ENCODE assay signal across 29 cellular contexts in genomic region chr10:80964179-80964578, GRCh38.
"Had no signal": no experiment of that assay in that cellular context is flagged by ENCODE, and none has a peak within 500 bp of the region (broad histone marks: within the 10 kb centered on the region; RNA-seq: fewer than 3 reads in every experiment).

No MANE protein-coding gene starts in this region.

- H3K9me3 ChIP-seq: ascending aorta, breast epithelium, colonic mucosa had no signal

- H3K27ac ChIP-seq: ascending aorta, breast epithelium, cardiac muscle cell, colonic mucosa, dorsolateral prefrontal cortex had no signal

- H3K4me1 Mint-ChIP-seq: activated CD4-positive, alpha-beta T cell treated with anti-CD3 and anti-CD28 coated beads, Interleukin-2, amount 10 ng/mL, durations not matched to agents 7 days and 5 days; activated naive CD4-positive, alpha-beta T cell treated with anti-CD3 and anti-CD28 coated beads, Interleukin-2, amount 10 ng/mL, durations not matched to agents 7 days and 5 days had no signal

- ATAC-seq: activated CD8-positive, alpha-beta T cell treated with anti-CD3 and anti-CD28 coated beads for 36 hours; activated naive CD4-positive, alpha-beta T cell treated with anti-CD3 and anti-CD28 coated beads, Interleukin-2, amount 50 U/mL, for 72 hours; esophagus mucosa; WTC11 had no signal

- H3K4me1 ChIP-seq: ascending aorta, breast epithelium, colonic mucosa had no signal

- H3K27ac Mint-ChIP-seq: activated CD4-positive, alpha-beta T cell treated with anti-CD3 and anti-CD28 coated beads, Interleukin-2, amount 10 ng/mL, durations not matched to agents 7 days and 5 days; activated CD8-positive, alpha-beta T cell treated with anti-CD3 and anti-CD28 coated beads for 36 hours; activated naive CD4-positive, alpha-beta T cell treated with anti-CD3 and anti-CD28 coated beads, Interleukin-2, amount 10 ng/mL, durations not matched to agents 7 days and 5 days; activated naive CD4-positive, alpha-beta T cell treated with anti-CD3 and anti-CD28 coated beads, Interleukin-2, amount 50 U/mL, for 72 hours; activated naive CD8-positive, alpha-beta T cell treated with anti-CD3 and anti-CD28 coated beads, Interleukin-2, amount 10 ng/mL, durations not matched to agents 7 days and 5 days; activated T-helper 1 cell treated with anti-CD3 and anti-CD28 coated beads, Interleukin-12 subunit alpha, Interleukin-12 subunit beta, Interleukin-2, Interleukin-4 antibody, amounts not matched to agents 30 ng/mL and 10 ng/mL and 1 ng/mL, durations not matched to agents 14 hours and 24 hours and 36 hours; activated T-helper 2 cell treated with anti-CD3 and anti-CD28 coated beads, Interferon-gamma antibody, Interleukin-2, Interleukin-4, amounts not matched to agents 10 μg/mL and 5 μg/mL and 100 μg/mL, durations not matched to agents 14 hours and 24 hours and 36 hours; brain; endodermal cell; WTC11 had no signal

- H3K36me3 Mint-ChIP-seq: activated naive CD4-positive, alpha-beta T cell treated with anti-CD3 and anti-CD28 coated beads, Interleukin-2, amount 10 ng/mL, durations not matched to agents 7 days and 5 days; activated naive CD4-positive, alpha-beta T cell treated with anti-CD3 and anti-CD28 coated beads, Interleukin-2, amount 50 U/mL, for 72 hours; activated naive CD8-positive, alpha-beta T cell treated with anti-CD3 and anti-CD28 coated beads, Interleukin-2, amount 10 ng/mL, durations not matched to agents 7 days and 5 days; brain; WTC11 had no signal

- DNase-seq: activated CD4-positive, alpha-beta T cell treated with anti-CD3 and anti-CD28 coated beads for 1 hour; activated CD4-positive, alpha-beta T cell treated with anti-CD3 and anti-CD28 coated beads for 4 hours; activated CD4-positive, alpha-beta T cell treated with anti-CD3 and anti-CD28 coated beads, Interleukin-2, amount 10 ng/mL, durations not matched to agents 7 days and 5 days; activated CD4-positive, alpha-beta T cell treated with anti-CD3 and anti-CD28 coated beads, Interleukin-2, amount 50 U/mL, for 48 hours; activated CD8-positive, alpha-beta memory T cell treated with anti-CD3 and anti-CD28 coated beads for 24 hours; activated CD8-positive, alpha-beta T cell treated with anti-CD3 and anti-CD28 coated beads for 36 hours; activated effector memory CD4-positive, alpha-beta T cell treated with anti-CD3 and anti-CD28 coated beads, Interleukin-2, amount 50 U/mL, for 16 hours; activated naive CD4-positive, alpha-beta T cell treated with anti-CD3 and anti-CD28 coated beads, Interleukin-2, amount 10 ng/mL, durations not matched to agents 7 days and 5 days; activated naive CD8-positive, alpha-beta T cell treated with anti-CD3 and anti-CD28 coated beads, Interleukin-2, amount 10 ng/mL, durations not matched to agents 7 days and 5 days; activated T-cell treated with anti-CD3 and anti-CD28 coated beads, Interleukin-2, amount 50 U/mL, for 1 hour; activated T-cell treated with anti-CD3 and anti-CD28 coated beads, Interleukin-2, amount 50 U/mL, for 48 hours; central memory CD4-positive, alpha-beta T cell; cerebellar nuclear complex; colonic mucosa; dorsolateral prefrontal cortex; effector memory CD4-positive, alpha-beta T cell; endodermal cell; foreskin fibroblast; head of caudate nucleus; T-helper 2 cell had no signal

- H3K9me3 Mint-ChIP-seq: activated CD4-positive, alpha-beta T cell treated with anti-CD3 and anti-CD28 coated beads, Interleukin-2, amount 10 ng/mL, durations not matched to agents 7 days and 5 days; activated CD8-positive, alpha-beta T cell treated with anti-CD3 and anti-CD28 coated beads for 36 hours; activated naive CD4-positive, alpha-beta T cell treated with anti-CD3 and anti-CD28 coated beads, Interleukin-2, amount 10 ng/mL, durations not matched to agents 7 days and 5 days; activated naive CD4-positive, alpha-beta T cell treated with anti-CD3 and anti-CD28 coated beads, Interleukin-2, amount 50 U/mL, for 72 hours; activated naive CD8-positive, alpha-beta T cell treated with anti-CD3 and anti-CD28 coated beads, Interleukin-2, amount 10 ng/mL, durations not matched to agents 7 days and 5 days; activated T-helper 1 cell treated with anti-CD3 and anti-CD28 coated beads, Interleukin-12 subunit alpha, Interleukin-12 subunit beta, Interleukin-2, Interleukin-4 antibody, amounts not matched to agents 30 ng/mL and 10 ng/mL and 1 ng/mL, durations not matched to agents 14 hours and 24 hours and 36 hours; activated T-helper 2 cell treated with anti-CD3 and anti-CD28 coated beads, Interferon-gamma antibody, Interleukin-2, Interleukin-4, amounts not matched to agents 10 μg/mL and 5 μg/mL and 100 μg/mL, durations not matched to agents 14 hours and 24 hours and 36 hours; endodermal cell had no signal

- H3K27me3 ChIP-seq: ascending aorta, breast epithelium, cardiac muscle cell, colonic mucosa had no signal

- H3K36me3 ChIP-seq: ascending aorta, breast epithelium, cardiac muscle cell, colonic mucosa had no signal

- H3K27me3 Mint-ChIP-seq: brain had no signal

- H3K4me3 ChIP-seq: ascending aorta, breast epithelium, cardiac muscle cell, colonic mucosa, dorsolateral prefrontal cortex had no signal

- H3K4me3 Mint-ChIP-seq: activated CD4-positive, alpha-beta T cell treated with anti-CD3 and anti-CD28 coated beads, Interleukin-2, amount 10 ng/mL, durations not matched to agents 7 days and 5 days; activated CD8-positive, alpha-beta T cell treated with anti-CD3 and anti-CD28 coated beads for 36 hours; activated naive CD4-positive, alpha-beta T cell treated with anti-CD3 and anti-CD28 coated beads, Interleukin-2, amount 10 ng/mL, durations not matched to agents 7 days and 5 days; activated naive CD8-positive, alpha-beta T cell treated with anti-CD3 and anti-CD28 coated beads, Interleukin-2, amount 10 ng/mL, durations not matched to agents 7 days and 5 days; activated T-helper 1 cell treated with anti-CD3 and anti-CD28 coated beads, Interleukin-12 subunit alpha, Interleukin-12 subunit beta, Interleukin-2, Interleukin-4 antibody, amounts not matched to agents 30 ng/mL and 10 ng/mL and 1 ng/mL, durations not matched to agents 14 hours and 24 hours and 36 hours; brain; endodermal cell; WTC11 had no signal
